ENCODE assay signal across 11 cellular contexts in genomic region chr3:113276581-113277080, GRCh38.
DNase-seq lines count a peak whose midpoint lies in the region; ATAC-seq and TF ChIP-seq lines count a peak whose summit lies in the region.
"Had no signal": no experiment of that assay in that cellular context is flagged by ENCODE, and none has a peak within 500 bp of the region (broad histone marks: within the 10 kb centered on the region; RNA-seq: fewer than 3 reads in every experiment).

No MANE protein-coding gene starts in this region.

- H3K27ac Mint-ChIP-seq in activated naive CD8-positive, alpha-beta T cell treated with anti-CD3 and anti-CD28 coated beads, Interleukin-2, amount 10 ng/mL, durations not matched to agents 7 days and 5 days, result no peak overlapping the region
- H3K27ac Mint-ChIP-seq in activated naive CD8-positive, alpha-beta T cell treated with anti-CD3 and anti-CD28 coated beads for 36 hours, result no peak overlapping the region
- peak overlapping the region; percentile 95 to 100 (median 96) for H3K27ac Mint-ChIP-seq in nephron

- POLR2A ChIA-PET in activated naive CD8-positive, alpha-beta T cell treated with anti-CD3 and anti-CD28 coated beads, Interleukin-2, amount 10 ng/mL, durations not matched to agents 7 days and 5 days (lab: Charles Lee), result no interaction called here

- no peak for TF ChIP-seq POLR2A in uterus (IDR thresholded peaks at IDR 0.05)

- H3K4me1 ChIP-seq in endocrine pancreas (ENCODE audit: control insufficient read depth, insufficient read depth, low read length) (no peaks in the 10 kb centered on the region), uterus (peaks cover 7 to 13% of the 10 kb centered on the region in 2 donors)

- H3K36me3 ChIP-seq in endocrine pancreas (ENCODE audit: control insufficient read depth, insufficient read depth, low read length) (no peaks in the 10 kb centered on the region), uterus (no peaks in the 10 kb centered on the region)

- ATAC-seq in activated naive CD8-positive, alpha-beta T cell treated with anti-CD3 and anti-CD28 coated beads, Interleukin-2, amount 10 ng/mL, durations not matched to agents 7 days and 5 days (ENCODE audit: low read depth), result no peak

- peak overlapping the region; percentile 86 to 87 for H3K27ac ChIP-seq in uterus

- H3K27me3 Mint-ChIP-seq in activated naive CD8-positive, alpha-beta T cell treated with anti-CD3 and anti-CD28 coated beads, Interleukin-2, amount 10 ng/mL, durations not matched to agents 7 days and 5 days, result peaks cover 7% of the 10 kb centered on the region
- no peaks in the 10 kb centered on the region for H3K27me3 Mint-ChIP-seq in activated naive CD8-positive, alpha-beta T cell treated with anti-CD3 and anti-CD28 coated beads for 36 hours
- no peaks in the 10 kb centered on the region for H3K27me3 Mint-ChIP-seq in nephron (ENCODE audit: low read depth)

- H3K9me3 Mint-ChIP-seq in activated naive CD8-positive, alpha-beta T cell treated with anti-CD3 and anti-CD28 coated beads, Interleukin-2, amount 10 ng/mL, durations not matched to agents 7 days and 5 days, result no peaks in the 10 kb centered on the region
- no peaks in the 10 kb centered on the region for H3K9me3 Mint-ChIP-seq in activated naive CD8-positive, alpha-beta T cell treated with anti-CD3 and anti-CD28 coated beads for 36 hours
- H3K9me3 Mint-ChIP-seq in nephron, result no peaks in the 10 kb centered on the region

- no peaks in the 10 kb centered on the region for H3K36me3 Mint-ChIP-seq in activated naive CD8-positive, alpha-beta T cell treated with anti-CD3 and anti-CD28 coated beads, Interleukin-2, amount 10 ng/mL, durations not matched to agents 7 days and 5 days
- no peaks in the 10 kb centered on the region for H3K36me3 Mint-ChIP-seq in activated naive CD8-positive, alpha-beta T cell treated with anti-CD3 and anti-CD28 coated beads for 36 hours
- H3K36me3 Mint-ChIP-seq in nephron (ENCODE audit: low read depth), result peaks cover 87% of the 10 kb centered on the region

- H3K27me3 ChIP-seq in endocrine pancreas (ENCODE audit: control insufficient read depth, insufficient read depth, low read length), result no peaks in the 10 kb centered on the region
- no peaks in the 10 kb centered on the region for H3K27me3 ChIP-seq in uterus

- TF ChIP-seq CTCF in nephron (IDR thresholded peaks at IDR 0.05; ENCODE audit: unreplicated experiment in 3 of 3) (no peak), uterus (IDR thresholded peaks at IDR 0.05) (no peak), foreskin fibroblast (IDR thresholded peaks at IDR 0.05; ENCODE audit: low read depth, low read length) (no peak)

- H3K9me3 ChIP-seq in endocrine pancreas (ENCODE audit: control insufficient read depth, low read length), result no peaks in the 10 kb centered on the region
- H3K9me3 ChIP-seq in uterus, result no peaks in the 10 kb centered on the region

- H3K4me3 Mint-ChIP-seq in activated naive CD8-positive, alpha-beta T cell treated with anti-CD3 and anti-CD28 coated beads, Interleukin-2, amount 10 ng/mL, durations not matched to agents 7 days and 5 days, result peak overlapping the region; percentile 45
- no peak overlapping the region for H3K4me3 Mint-ChIP-seq in activated naive CD8-positive, alpha-beta T cell treated with anti-CD3 and anti-CD28 coated beads for 36 hours
- H3K4me3 Mint-ChIP-seq in nephron, result no peak overlapping the region

- intact Hi-C loops in uterus (cut with DNase I; ENCODE audit: low total_unique reads), result no loop called here

- peak overlapping the region; percentile 58 for H3K9ac ChIP-seq in endocrine pancreas (ENCODE audit: control insufficient read depth, insufficient read depth, low read length)

- no peak overlapping the region for H3K4me3 ChIP-seq in endocrine pancreas (ENCODE audit: control insufficient read depth, insufficient read depth, low read length)
- H3K4me3 ChIP-seq in uterus, result peak overlapping the region in 1 of 2 donors; percentile 30
- H3K4me3 ChIP-seq in foreskin fibroblast (ENCODE audit: low read depth in 1 of 2, low read length in 2 of 2), result peak overlapping the region in 1 of 2 donors; percentile 33

- DNase-seq in activated naive CD8-positive, alpha-beta T cell treated with anti-CD3 and anti-CD28 coated beads, Interleukin-2, amount 10 ng/mL, durations not matched to agents 7 days and 5 days, result no peak
- no peak for DNase-seq in activated naive CD8-positive, alpha-beta T cell treated with anti-CD3 and anti-CD28 coated beads for 36 hours
- peak in 1 of 2 donors; percentile 21 for DNase-seq in uterus
- DNase-seq in amniotic stem cell (lab: John Stamatoyannopoulos, UW), result no peak
- DNase-seq in foreskin fibroblast, result no peak
- no peak for DNase-seq in activated T-cell treated with anti-CD3 and anti-CD28 coated beads, Interleukin-2, amount 50 U/mL, for 48 hours
- DNase-seq: ACHN; activated CD4-positive, CD25-positive, alpha-beta regulatory T cell treated with anti-CD3 and anti-CD28 coated beads, Interleukin-2, amount 50 U/mL, for 72 hours; NCI-H226 had no signal

- peaks cover 10% of the 10 kb centered on the region for H3K4me1 Mint-ChIP-seq in activated naive CD8-positive, alpha-beta T cell treated with anti-CD3 and anti-CD28 coated beads, Interleukin-2, amount 10 ng/mL, durations not matched to agents 7 days and 5 days
- peaks cover 4% of the 10 kb centered on the region for H3K4me1 Mint-ChIP-seq in activated naive CD8-positive, alpha-beta T cell treated with anti-CD3 and anti-CD28 coated beads for 36 hours
- H3K4me1 Mint-ChIP-seq in nephron, result peaks cover 68% of the 10 kb centered on the region

Comparison
In these comparisons a context has a peak if more than half of its experiments do, and no peak if none do; other contexts are left out.
1. H3K27ac Mint-ChIP-seq: peak in nephron (3 of 3); none in activated naive CD8-positive, alpha-beta T cell treated with anti-CD3 and anti-CD28 coated beads, Interleukin-2, amount 10 ng/mL, durations not matched to agents 7 days and 5 days (single experiment) and activated naive CD8-positive, alpha-beta T cell treated with anti-CD3 and anti-CD28 coated beads for 36 hours (single experiment).